In the genomic region with DNA sequence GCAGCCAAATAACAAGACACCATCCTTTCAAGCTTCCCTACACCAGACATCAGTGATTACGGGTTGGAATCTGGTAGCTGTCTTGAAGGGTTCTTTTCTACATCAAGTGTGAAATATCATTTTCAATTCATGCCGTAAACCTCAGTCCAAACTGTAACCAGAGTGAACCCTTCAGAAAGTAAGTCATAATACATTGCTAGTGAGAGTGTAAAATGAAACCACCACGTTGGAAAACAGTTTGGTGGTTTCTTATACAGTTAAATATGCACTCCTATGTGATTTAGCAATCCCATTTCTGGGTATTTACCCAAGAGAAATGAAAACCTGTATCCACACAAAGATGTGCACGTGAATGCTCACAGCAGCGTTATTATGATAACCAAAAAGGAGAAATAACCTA, we compare ENCODE assay signal across 1 cellular context.
TF ChIP-seq lines count a peak whose summit lies in the region.

No MANE protein-coding gene starts in this region.

TF ChIP-seq in IMR-90, 13 proteins besides CTCF, POLR2A, EP300 and RAD21:
- TF ChIP-seq, protein P1, sequence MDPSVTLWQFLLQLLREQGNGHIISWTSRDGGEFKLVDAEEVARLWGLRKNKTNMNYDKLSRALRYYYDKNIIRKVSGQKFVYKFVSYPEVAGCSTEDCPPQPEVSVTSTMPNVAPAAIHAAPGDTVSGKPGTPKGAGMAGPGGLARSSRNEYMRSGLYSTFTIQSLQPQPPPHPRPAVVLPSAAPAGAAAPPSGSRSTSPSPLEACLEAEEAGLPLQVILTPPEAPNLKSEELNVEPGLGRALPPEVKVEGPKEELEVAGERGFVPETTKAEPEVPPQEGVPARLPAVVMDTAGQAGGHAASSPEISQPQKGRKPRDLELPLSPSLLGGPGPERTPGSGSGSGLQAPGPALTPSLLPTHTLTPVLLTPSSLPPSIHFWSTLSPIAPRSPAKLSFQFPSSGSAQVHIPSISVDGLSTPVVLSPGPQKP (IDR thresholded peaks at IDR 0.05; ENCODE audit: borderline replicate concordance, low read depth, low read length): no peak
- TF ChIP-seq CEBPB (IDR thresholded peaks at IDR 0.05; ENCODE audit: low read depth, low read length): no peak
